23 cellular contexts compared by ENCODE assay signal in the genomic region with DNA sequence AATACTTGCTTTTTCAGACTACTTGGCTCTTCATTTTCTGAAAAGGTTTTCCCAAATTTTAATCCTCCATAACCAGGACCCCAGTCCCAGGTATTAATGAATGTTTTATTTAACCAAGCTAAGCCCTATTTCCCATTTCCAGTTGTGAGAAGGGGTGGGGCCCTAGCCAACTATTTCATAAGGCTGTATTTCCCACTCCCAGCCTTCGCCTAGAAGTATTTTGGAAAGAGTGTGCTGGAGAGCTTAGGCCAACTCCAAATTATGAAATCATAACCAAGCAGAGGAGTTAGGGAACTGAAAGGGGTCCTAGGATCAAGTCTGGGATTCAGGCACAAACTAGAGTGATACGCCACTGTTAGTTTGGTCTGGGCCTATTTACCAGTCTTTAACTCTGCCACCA.
"Had no signal": no experiment of that assay in that cellular context is flagged by ENCODE, and none has a peak within 500 bp of the region (broad histone marks: within the 10 kb centered on the region; RNA-seq: fewer than 3 reads in every experiment).

No MANE protein-coding gene starts in this region.

- H3K27ac ChIP-seq: VCaP had no signal

- ATAC-seq: activated naive CD4-positive, alpha-beta T cell treated with anti-CD3 and anti-CD28 coated beads, Interleukin-2, amount 50 U/mL, for 72 hours; activated naive CD8-positive, alpha-beta T cell treated with anti-CD3 and anti-CD28 coated beads, Interleukin-2, amount 50 U/mL, for 24 hours; activated T-cell treated with anti-CD3 and anti-CD28 coated beads, Interleukin-2, amount 50 U/mL, for 4 hours; T-helper 17 cell had no signal

- DNase-seq: activated CD4-positive, alpha-beta memory T cell treated with anti-CD3 and anti-CD28 coated beads for 36 hours; activated CD4-positive, alpha-beta T cell treated with anti-CD3 and anti-CD28 coated beads, Interleukin-2, amount 10 ng/mL, durations not matched to agents 7 days and 5 days; activated CD4-positive, CD25-positive, alpha-beta regulatory T cell; activated CD8-positive, alpha-beta memory T cell treated with anti-CD3 and anti-CD28 coated beads for 24 hours; activated effector memory CD4-positive, alpha-beta T cell treated with anti-CD3 and anti-CD28 coated beads, Interleukin-2, amount 50 U/mL, for 16 hours; activated naive CD4-positive, alpha-beta T cell treated with Interleukin-2 at 50 U/mL for 16 hours; activated naive CD8-positive, alpha-beta T cell treated with anti-CD3 and anti-CD28 coated beads, Interleukin-2, amount 50 U/mL, for 24 hours; activated T-cell treated with anti-CD3 and anti-CD28 coated beads, Interleukin-2, amount 50 U/mL, for 4 hours; amniotic stem cell; MM.1S; NCI-H1105; NCI-H1436; NCI-H187; NCI-H2081; NCI-H510A treated with DMSO at 0.1 percent for 48 hours; NCI-H69; NK-92 treated with Interleukin-12 subunit alpha and Interleukin-12 subunit beta, amount 100 ng/mL, for 24 hours; SIG-M5; T-helper 17 cell; T-helper 9 cell had no signal

- FAIRE-seq: RCC 7860 had no signal
